16 cellular contexts compared by ENCODE assay signal in genomic region chr6:46645265-46645664, GRCh38. TPM values are rescaled to one million over a fixed set of nuclear protein-coding genes. Genes with fewer than 3 reads are reported as not detected.
DNase-seq lines count a peak whose midpoint lies in the region; ATAC-seq and TF ChIP-seq lines count a peak whose summit lies in the region.
"Had no signal": no experiment of that assay in that cellular context is flagged by ENCODE, and none has a peak within 500 bp of the region (broad histone marks: within the 10 kb centered on the region; RNA-seq: fewer than 3 reads in every experiment).

No MANE protein-coding gene starts in this region.

- H3K9me3 ChIP-seq in DOHH2 (ENCODE audit: control insufficient read depth, insufficient read depth, low read length) = no peaks in the 10 kb centered on the region
- H3K9me3 ChIP-seq in Karpas-422 (ENCODE audit: low read length) = no peaks in the 10 kb centered on the region
- H3K9me3 ChIP-seq: BE2C had no signal

- H3K4me3 ChIP-seq in DOHH2 (ENCODE audit: low read length) (no peak overlapping the region), Karpas-422 (ENCODE audit: low read length) (no peak overlapping the region)

- DNase-seq in Karpas-422 (no peak), NCI-H2029 (lab: John Stamatoyannopoulos, UW) (peak; percentile 20), left lobe of liver (ENCODE audit: low spot score) (no peak), G401 (ENCODE audit: low spot score) (no peak)
- DNase-seq: ACHN; BE2C; C1 segment of cervical spinal cord; CD4-positive, CD25-positive, alpha-beta regulatory T cell; CD8-positive, alpha-beta memory T cell; COR-L47; GF-D8; H9 had no signal

- peak overlapping the region; percentile 64; the same call in 1 of the 2 replicates for H3K27ac ChIP-seq in DOHH2 (ENCODE audit: low read depth, low read length)
- peak overlapping the region; percentile 98 for H3K27ac ChIP-seq in Karpas-422 (ENCODE audit: low read length)

- in situ Hi-C loops in G401 (cut with HindIII; ENCODE audit: low sequenced_read_pairs) = no loop called here

- TF ChIP-seq CTCF in DOHH2 (IDR thresholded peaks at IDR 0.05; ENCODE audit: low read depth, low read length, poor library complexity, severe bottlenecking) = no peak

- H3K36me3 ChIP-seq in DOHH2 (ENCODE audit: control insufficient read depth, low read length) = peaks cover 44% of the 10 kb centered on the region
- H3K36me3 ChIP-seq in Karpas-422 (ENCODE audit: insufficient read depth, low read length) = peaks cover 15% of the 10 kb centered on the region; the same call in 1 of the 2 replicates
- H3K36me3 ChIP-seq: BE2C had no signal

- H3K4me2 ChIP-seq in DOHH2 (ENCODE audit: low read length) (0 out of 2 replicates have a peak overlapping the region, but pooled peaks have one; percentile 3), Karpas-422 (ENCODE audit: low read depth, low read length, poor library complexity, severe bottlenecking) (no peak overlapping the region)

- H3K9me2 ChIP-seq in DOHH2 (replicated peaks; ENCODE audit: control insufficient read depth, low read length) = no peaks in the 10 kb centered on the region
- H3K9me2 ChIP-seq in Karpas-422 (replicated peaks; ENCODE audit: insufficient read depth, low read length) = no peaks in the 10 kb centered on the region

- H3K9ac ChIP-seq in Karpas-422 (ENCODE audit: low read length) = no peak overlapping the region

- H3K27me3 ChIP-seq in DOHH2 (ENCODE audit: control insufficient read depth, low read length) (no peaks in the 10 kb centered on the region), Karpas-422 (ENCODE audit: low read length) (no peaks in the 10 kb centered on the region)
- H3K27me3 ChIP-seq: BE2C had no signal

- ATAC-seq in left lobe of liver (peak; percentile 65), HG03095 (IDR thresholded peaks at IDR 0.05; ENCODE audit: unreplicated experiment) (no peak), GM18502 (IDR thresholded peaks at IDR 0.05; ENCODE audit: poor library complexity, unreplicated experiment) (no peak)

- peaks cover 11% of the 10 kb centered on the region for H3F3A ChIP-seq in DOHH2 (ENCODE audit: control insufficient read depth, insufficient read depth)

- H3K79me2 ChIP-seq in DOHH2 (ENCODE audit: control insufficient read depth, low read length) (peaks cover 74% of the 10 kb centered on the region), Karpas-422 (ENCODE audit: low read length) (peaks cover 19% of the 10 kb centered on the region)

- H3K4me1 ChIP-seq in DOHH2 (ENCODE audit: control insufficient read depth, low read length) = peaks cover 89% of the 10 kb centered on the region
- peaks cover 66% of the 10 kb centered on the region for H3K4me1 ChIP-seq in Karpas-422 (ENCODE audit: low read length)
- H3K4me1 ChIP-seq: BE2C had no signal

- H2AFZ ChIP-seq in Karpas-422 (ENCODE audit: low read length) = no peak overlapping the region

- H4K20me1 ChIP-seq in DOHH2 (ENCODE audit: control insufficient read depth, insufficient read depth, low read depth, low read length) (no peaks in the 10 kb centered on the region), Karpas-422 (ENCODE audit: insufficient read depth, low read depth, low read length) (no peaks in the 10 kb centered on the region)

RNA-seq across cellular contexts. Expression of gene CYP39A1, which starts 7.4 kb away (rescaled TPM):
- 8.2 and 15.4 TPM in 2 replicates for total RNA-seq in Karpas-422 (2014; rRNA removed; shearing (Covaris generic); ENCODE audit: low replicate concordance)
- 35.9 TPM for total RNA-seq in left lobe of liver
- total RNA-seq in G401 (2014; rRNA removed; shearing (Covaris generic)) = not detected in 2 replicates
- total RNA-seq: CD4-positive, CD25-positive, alpha-beta regulatory T cell; CD8-positive, alpha-beta memory T cell had no signal

RNA-seq across cellular contexts. Expression of gene SLC25A27, which starts 7.5 kb away (rescaled TPM):
- total RNA-seq in Karpas-422 (2014; rRNA removed; shearing (Covaris generic); ENCODE audit: low replicate concordance) = 167 and 178 TPM in 2 replicates
- 15.1 TPM for total RNA-seq in left lobe of liver
- total RNA-seq in G401 (2014; rRNA removed; shearing (Covaris generic)) = not detected in 2 replicates

RNA-seq across cellular contexts. Expression of gene TDRD6, which starts 42.4 kb away (rescaled TPM):
- total RNA-seq in Karpas-422 (2014; rRNA removed; shearing (Covaris generic); ENCODE audit: low replicate concordance) = 3.5 and 5.4 TPM in 2 replicates
- total RNA-seq in left lobe of liver = 1.1 TPM
- total RNA-seq in G401 (2014; rRNA removed; shearing (Covaris generic)) = not detected in 2 replicates
- total RNA-seq: CD4-positive, CD25-positive, alpha-beta regulatory T cell; CD8-positive, alpha-beta memory T cell; Daoy had no signal

Comparison
In these comparisons a context has a peak if more than half of its experiments do, and no peak if none do; other contexts are left out.
1. RNA of gene SLC25A27, which starts 7.5 kb away (total RNA-seq): 167 to 178 TPM in Karpas-422 and 15.1 TPM in left lobe of liver (single experiment); not detected in G401; every median in the first group is over 10 times any median in the second.